8 cellular contexts compared by ENCODE assay signal in genomic region chr9:73151653-73152382, GRCh38. TPM values are rescaled to one million over a fixed set of nuclear protein-coding genes. Genes with fewer than 3 reads are reported as not detected.
A peak's percentile ranks its signal among the peaks of the same experiment; 100 is the strongest.
DNase-seq lines count a peak whose midpoint lies in the region; ATAC-seq, FAIRE-seq and TF ChIP-seq lines count a peak whose summit lies in the region.

A gene with protein sequence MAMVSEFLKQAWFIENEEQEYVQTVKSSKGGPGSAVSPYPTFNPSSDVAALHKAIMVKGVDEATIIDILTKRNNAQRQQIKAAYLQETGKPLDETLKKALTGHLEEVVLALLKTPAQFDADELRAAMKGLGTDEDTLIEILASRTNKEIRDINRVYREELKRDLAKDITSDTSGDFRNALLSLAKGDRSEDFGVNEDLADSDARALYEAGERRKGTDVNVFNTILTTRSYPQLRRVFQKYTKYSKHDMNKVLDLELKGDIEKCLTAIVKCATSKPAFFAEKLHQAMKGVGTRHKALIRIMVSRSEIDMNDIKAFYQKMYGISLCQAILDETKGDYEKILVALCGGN (plus strand): TSS chr9:73151865. CDS start chr9:73158536, 6,671 bp downstream.

- H3K9ac ChIP-seq in PC-3 (ENCODE audit: low read length), result peak within 1 kb of the TSS; percentile 86

- H3K27ac ChIP-seq in PC-3 (ENCODE audit: low read length) (peak within 1 kb of the TSS; percentile 85), lower lobe of right lung (peak within 1 kb of the TSS; percentile 89), upper lobe of right lung (peak within 1 kb of the TSS; percentile 90)

- H3K27me3 ChIP-seq in PC-3 (ENCODE audit: low read length) (no peaks in the 10 kb centered on the region), lower lobe of right lung (ENCODE audit: low read depth) (no peaks in the 10 kb centered on the region), upper lobe of right lung (no peaks in the 10 kb centered on the region)

- BruUV-seq in PC-3 (replicated peaks; lab: Mats Ljungman, UMichigan), result TSS peak; percentile 62

- no peak within 1 kb of the TSS for H2AFZ ChIP-seq in PC-3 (ENCODE audit: low read length)

- H3K9me3 ChIP-seq in PC-3 (ENCODE audit: low read length) (no peaks in the 10 kb centered on the region), lower lobe of right lung (no peaks in the 10 kb centered on the region), upper lobe of right lung (no peaks in the 10 kb centered on the region)

- H3K9me2 ChIP-seq in PC-3 (replicated peaks; ENCODE audit: low read length), result no peaks in the 10 kb centered on the region

- peak within 1 kb of the TSS; percentile 93 for H3K4me2 ChIP-seq in PC-3 (ENCODE audit: low read length)

- H3F3A ChIP-seq in PC-3 (ENCODE audit: low read length, unreplicated experiment), result peaks cover 10% of the 10 kb centered on the region

- TF ChIP-seq CTCF in PC-3 (conservative IDR thresholded peaks at IDR 0.05; ENCODE audit: low read depth, low read length) (no peak), lower lobe of right lung (IDR thresholded peaks at IDR 0.05) (no peak), upper lobe of right lung (IDR thresholded peaks at IDR 0.05) (no peak)

- H3K4me1 ChIP-seq in PC-3 (ENCODE audit: insufficient read depth, low read length), result peaks cover 62% of the 10 kb centered on the region
- peaks cover 72% of the 10 kb centered on the region for H3K4me1 ChIP-seq in lower lobe of right lung
- peaks cover 60% of the 10 kb centered on the region for H3K4me1 ChIP-seq in upper lobe of right lung

- H3K4me3 ChIP-seq in PC-3 (ENCODE audit: low read length) (peak within 1 kb of the TSS; percentile 86), lower lobe of right lung (peak within 1 kb of the TSS; percentile 53), upper lobe of right lung (peak within 1 kb of the TSS; percentile 58)

- ATAC-seq in PC-3 (peak; percentile 75), lower lobe of right lung (peak; percentile 88 to 89), upper lobe of right lung (peak; percentile 87), HG03135 (IDR thresholded peaks at IDR 0.05; ENCODE audit: unreplicated experiment) (no peak)

- intact Hi-C loops in PC-3 (cut with micrococcal nuclease) (loop anchor here (5.0 kb wide), 1 partner anchor 625 kb away; no protein-coding TSS in a partner anchor), lower lobe of right lung (cut with DNase I) (no loop called here), upper lobe of right lung (cut with DNase I) (no loop called here)

- H3K79me2 ChIP-seq in PC-3 (ENCODE audit: low read length), result peaks cover 51% of the 10 kb centered on the region

- peaks cover 38% of the 10 kb centered on the region for H4K20me1 ChIP-seq in PC-3 (ENCODE audit: low read length)

- POLR2A ChIA-PET in PC-3 (lab: Charles Lee; ENCODE audit: unreplicated experiment), result interaction anchor here (0.5 to 0.8 kb wide), 3 partner anchors 25 to 836 kb away, joined by 4 to 5 read pairs (median 4); no protein-coding TSS in a partner anchor

- peaks cover 17% of the 10 kb centered on the region for H3K36me3 ChIP-seq in PC-3 (ENCODE audit: low read depth, low read length)
- peaks cover 3% of the 10 kb centered on the region for H3K36me3 ChIP-seq in lower lobe of right lung
- H3K36me3 ChIP-seq in upper lobe of right lung, result no peaks in the 10 kb centered on the region

- peak; percentile 83 for FAIRE-seq in colon (lab: Jason Lieb, UNC)

- peak; percentile 81 for DNase-seq in GM04504 (ENCODE audit: low read depth)
- DNase-seq in PC-3, result peak; percentile 86
- DNase-seq in lower lobe of right lung, result no peak
- no peak for DNase-seq in upper lobe of right lung
- no peak for DNase-seq in NCI-H2227 treated with DMSO at 0.1 percent for 48 hours (lab: John Stamatoyannopoulos, UW)
- DNase-seq in NCI-H1930 (lab: John Stamatoyannopoulos, UW), result no peak

- CTCF ChIA-PET in PC-3 (lab: Charles Lee), result no interaction called here

RNA-seq across cellular contexts. Expression of the gene that starts here (rescaled TPM):
- total RNA-seq in PC-3 (2014; rRNA removed), result 176 and 192 TPM in 2 replicates
- 340 TPM for total RNA-seq in lower lobe of right lung
- 314 TPM for total RNA-seq in upper lobe of right lung

Comparison
In these comparisons a context has a peak if more than half of its experiments do, and no peak if none do; other contexts are left out.
1. DNase-seq: peak in GM04504 (single experiment) and PC-3 (single experiment); none in lower lobe of right lung (single experiment), upper lobe of right lung (single experiment), NCI-H2227 treated with DMSO at 0.1 percent for 48 hours (single experiment) and NCI-H1930 (0 of 2).
2. Peak in every context shown above with its lines, with median percentiles within 50 percentile points of each other: H3K27ac ChIP-seq and H3K4me3 ChIP-seq.